ENCODE assay signal across 1 cellular context in genomic region chr2:179234658-179235240, GRCh38.
TF ChIP-seq lines count a peak whose summit lies in the region.

No MANE protein-coding gene starts in this region.

TF ChIP-seq in GM23338, 12 proteins besides CTCF, POLR2A, EP300 and RAD21 (continued from another document):
- no peak for TF ChIP-seq REST (IDR thresholded peaks at IDR 0.05; ENCODE audit: unreplicated experiment)
